Comparison of ENCODE assay signal across 21 cellular contexts in the genomic region with DNA sequence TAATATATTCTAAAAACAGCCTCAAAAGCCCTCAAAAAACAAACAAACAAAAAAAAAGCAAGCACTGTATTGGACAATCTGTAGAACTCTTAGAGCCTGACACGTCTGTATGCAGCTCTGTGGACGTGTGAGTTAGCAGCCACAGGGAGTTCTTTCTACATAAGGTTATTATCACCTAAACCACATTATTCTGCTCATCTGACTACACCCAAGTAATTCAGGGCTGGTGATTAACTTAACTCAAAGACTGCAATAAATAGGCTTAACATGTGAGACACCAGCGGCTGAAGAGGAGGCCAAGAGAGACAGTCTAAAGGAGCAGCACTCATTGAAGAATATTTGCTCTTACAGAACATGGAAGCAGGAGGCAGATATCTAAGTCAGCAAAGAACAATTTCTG.
DNase-seq lines count a peak whose midpoint lies in the region; ATAC-seq and TF ChIP-seq lines count a peak whose summit lies in the region.
"Had no signal": no experiment of that assay in that cellular context is flagged by ENCODE, and none has a peak within 500 bp of the region (broad histone marks: within the 10 kb centered on the region; RNA-seq: fewer than 3 reads in every experiment).

No MANE protein-coding gene starts in this region.

- intact Hi-C loops in mucosa of descending colon (cut with DNase I, micrococcal nuclease) = no loop called here

- no peaks in the 10 kb centered on the region for H3K27me3 ChIP-seq in BE2C
- H3K27me3 ChIP-seq: right lobe of liver, tibial artery had no signal

- H3K9me3 ChIP-seq in mucosa of descending colon = no peaks in the 10 kb centered on the region
- no peaks in the 10 kb centered on the region; the same call in 1 of the 2 replicates for H3K9me3 ChIP-seq in BE2C
- H3K9me3 ChIP-seq: right lobe of liver, tibial artery had no signal

- peak; percentile 41 for ATAC-seq in mucosa of descending colon
- ATAC-seq in HG03025 (IDR thresholded peaks at IDR 0.05; ENCODE audit: low FRiP score, unreplicated experiment) = no peak
- ATAC-seq: Panc1, right lobe of liver had no signal

- TF ChIP-seq CTCF in epithelial cell of esophagus (IDR thresholded peaks at IDR 0.05; ENCODE audit: insufficient read depth, low read depth, low read length, missing control alignments) (no peak), mucosa of descending colon (IDR thresholded peaks at IDR 0.05) (no peak), BE2C (IDR thresholded peaks at IDR 0.05; ENCODE audit: low read depth, low read length) (no peak)

- no peaks in the 10 kb centered on the region for H3K36me3 ChIP-seq in mucosa of descending colon (ENCODE audit: low read depth)
- H3K36me3 ChIP-seq in BE2C = no peaks in the 10 kb centered on the region
- H3K36me3 ChIP-seq: right lobe of liver, tibial artery had no signal

- H3K4me3 ChIP-seq in epithelial cell of esophagus (ENCODE audit: low read length) = no peak overlapping the region
- H3K4me3 ChIP-seq in mucosa of descending colon = no peak overlapping the region
- no peak overlapping the region for H3K4me3 ChIP-seq in BE2C (ENCODE audit: low read depth, low read length)
- H3K4me3 ChIP-seq: right lobe of liver, tibial artery had no signal

- H3K4me1 ChIP-seq in mucosa of descending colon (ENCODE audit: low read depth) (no peaks in the 10 kb centered on the region), BE2C (no peaks in the 10 kb centered on the region)
- H3K4me1 ChIP-seq: right lobe of liver, tibial artery had no signal

- DNase-seq in NCI-H748 treated with DMSO at 0.1 percent for 48 hours (lab: John Stamatoyannopoulos, UW) = peak; percentile 3
- peak; percentile 19 for DNase-seq in epithelial cell of esophagus (ENCODE audit: low read depth)
- no peak for DNase-seq in mucosa of descending colon
- no peak for DNase-seq in BE2C
- no peak for DNase-seq in activated CD8-positive, alpha-beta memory T cell treated with anti-CD3 and anti-CD28 coated beads, Interleukin-2, amount 50 U/mL, for 48 hours
- no peak for DNase-seq in NCI-H1092 (lab: John Stamatoyannopoulos, UW)
- DNase-seq: activated CD4-positive, alpha-beta memory T cell treated with anti-CD3 and anti-CD28 coated beads, Interleukin-2, amount 10 ng/mL, durations not matched to agents 7 days and 5 days; activated CD4-positive, CD25-positive, alpha-beta regulatory T cell; activated naive CD4-positive, alpha-beta T cell; activated T-cell treated with anti-CD3 and anti-CD28 coated beads, Interleukin-2, amount 50 U/mL, for 1 hour; amygdala; cerebellar nuclear complex; effector CD4-positive, alpha-beta T cell; GOT3; NCI-H1417 treated with DMSO at 0.1 percent for 48 hours; nucleus accumbens; right lobe of liver; stimulated activated naive CD4-positive, alpha-beta T cell treated with Interleukin-2 at 50 U/mL for 16 hours; tibial artery had no signal

Comparison
In these comparisons a context has a peak if more than half of its experiments do, and no peak if none do; other contexts are left out.
1. DNase-seq: peak in NCI-H748 treated with DMSO at 0.1 percent for 48 hours (single experiment) and epithelial cell of esophagus (single experiment); none in mucosa of descending colon (0 of 3), BE2C (single experiment), activated CD8-positive, alpha-beta memory T cell treated with anti-CD3 and anti-CD28 coated beads, Interleukin-2, amount 50 U/mL, for 48 hours (single experiment) and NCI-H1092 (single experiment).